In the genomic region with DNA sequence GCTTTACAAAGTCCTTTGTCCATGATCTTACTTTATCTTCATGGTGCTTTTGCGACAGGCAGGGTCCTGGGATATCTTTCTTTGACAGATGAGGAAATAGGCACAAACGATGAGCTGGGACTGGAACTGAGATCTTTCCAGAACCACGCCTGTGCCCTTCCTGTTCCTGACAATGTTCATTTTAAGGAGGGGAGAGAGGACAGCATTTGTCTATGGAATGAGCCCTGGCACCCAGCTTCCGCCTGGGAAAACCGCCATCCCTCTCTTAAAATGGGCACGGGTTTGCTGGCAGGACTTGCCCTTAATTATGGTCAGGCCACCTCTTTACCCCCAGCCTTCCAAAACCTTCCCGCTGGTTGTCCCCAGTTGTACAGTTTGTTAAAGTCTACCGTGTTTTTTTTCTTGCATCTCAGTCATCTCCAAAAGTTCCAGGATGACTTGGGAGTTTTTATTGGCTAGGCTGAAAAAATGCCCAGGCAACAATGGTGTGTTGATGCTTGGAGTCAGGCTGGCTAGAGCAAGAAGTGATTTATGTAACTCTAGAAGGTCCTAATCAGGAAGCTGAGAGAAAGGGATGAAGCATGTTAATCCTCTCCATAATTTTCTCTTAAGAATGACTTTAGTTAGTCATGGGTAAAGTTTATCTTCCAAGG, we compare ENCODE assay signal across 17 cellular contexts.
DNase-seq lines count a peak whose midpoint lies in the region; ATAC-seq and TF ChIP-seq lines count a peak whose summit lies in the region.
"Had no signal": no experiment of that assay in that cellular context is flagged by ENCODE, and none has a peak within 500 bp of the region (broad histone marks: within the 10 kb centered on the region; RNA-seq: fewer than 3 reads in every experiment).

No MANE protein-coding gene starts in this region.

- H2AFZ ChIP-seq in Karpas-422 (ENCODE audit: low read length), result no peak overlapping the region

- CTCF ChIA-PET in activated CD8-positive, alpha-beta T cell treated with anti-CD3 and anti-CD28 coated beads for 36 hours (lab: Charles Lee), result interaction anchor here (1.0 kb wide), 1 partner anchor 21 kb away, joined by 3 read pairs; no protein-coding TSS in a partner anchor
- CTCF ChIA-PET in activated CD8-positive, alpha-beta T cell treated with anti-CD3 and anti-CD28 coated beads, Interleukin-2, amount 10 ng/mL, durations not matched to agents 7 days and 5 days (lab: Charles Lee), result interaction anchor here (0.6 kb wide), 1 partner anchor 24 kb away, joined by 3 read pairs; no protein-coding TSS in a partner anchor

- H3K4me2 ChIP-seq in Karpas-422 (ENCODE audit: low read depth, low read length, poor library complexity, severe bottlenecking), result no peak overlapping the region

- no peak overlapping the region for H3K4me3 Mint-ChIP-seq in activated CD8-positive, alpha-beta T cell treated with anti-CD3 and anti-CD28 coated beads for 36 hours
- H3K4me3 Mint-ChIP-seq in activated CD8-positive, alpha-beta T cell treated with anti-CD3 and anti-CD28 coated beads, Interleukin-2, amount 10 ng/mL, durations not matched to agents 7 days and 5 days, result no peak overlapping the region
- H3K4me3 Mint-ChIP-seq: activated naive CD8-positive, alpha-beta T cell treated with anti-CD3 and anti-CD28 coated beads, Interleukin-2, amount 10 ng/mL, durations not matched to agents 7 days and 5 days; CD8-positive, alpha-beta memory T cell; WTC11 had no signal

- H4K20me1 ChIP-seq in Karpas-422 (ENCODE audit: insufficient read depth, low read depth, low read length), result no peaks in the 10 kb centered on the region

- H3K9me2 ChIP-seq in Karpas-422 (replicated peaks; ENCODE audit: insufficient read depth, low read length), result no peaks in the 10 kb centered on the region

- no peak for ATAC-seq in activated CD8-positive, alpha-beta T cell treated with anti-CD3 and anti-CD28 coated beads for 36 hours
- ATAC-seq in activated CD8-positive, alpha-beta T cell treated with anti-CD3 and anti-CD28 coated beads, Interleukin-2, amount 10 ng/mL, durations not matched to agents 7 days and 5 days, result no peak
- no peak for ATAC-seq in left lung
- ATAC-seq in GM19035 (IDR thresholded peaks at IDR 0.05; ENCODE audit: unreplicated experiment), result no peak
- ATAC-seq: WTC11 had no signal

- intact Hi-C loops in activated CD8-positive, alpha-beta T cell treated with anti-CD3 and anti-CD28 coated beads for 36 hours (cut with micrococcal nuclease), result no loop called here
- intact Hi-C loops in left lung (cut with DNase I), result no loop called here
- intact Hi-C loops in tibial artery (cut with DNase I; ENCODE audit: low total_unique reads), result no loop called here

- no peaks in the 10 kb centered on the region for H3K79me2 ChIP-seq in Karpas-422 (ENCODE audit: low read length)

- no peaks in the 10 kb centered on the region for H3K27me3 ChIP-seq in left lung
- H3K27me3 ChIP-seq in tibial artery, result no peaks in the 10 kb centered on the region
- no peaks in the 10 kb centered on the region for H3K27me3 ChIP-seq in Karpas-422 (ENCODE audit: low read length)
- H3K27me3 ChIP-seq: esophagus muscularis mucosa, heart right ventricle had no signal

- H3K36me3 Mint-ChIP-seq in activated CD8-positive, alpha-beta T cell treated with anti-CD3 and anti-CD28 coated beads for 36 hours (ENCODE audit: low read depth), result no peaks in the 10 kb centered on the region
- no peaks in the 10 kb centered on the region for H3K36me3 Mint-ChIP-seq in activated CD8-positive, alpha-beta T cell treated with anti-CD3 and anti-CD28 coated beads, Interleukin-2, amount 10 ng/mL, durations not matched to agents 7 days and 5 days (ENCODE audit: low read depth)
- H3K36me3 Mint-ChIP-seq: activated naive CD8-positive, alpha-beta T cell treated with anti-CD3 and anti-CD28 coated beads, Interleukin-2, amount 10 ng/mL, durations not matched to agents 7 days and 5 days; WTC11 had no signal

- no peaks in the 10 kb centered on the region for H3K36me3 ChIP-seq in left lung
- no peaks in the 10 kb centered on the region for H3K36me3 ChIP-seq in tibial artery
- H3K36me3 ChIP-seq in Karpas-422 (ENCODE audit: insufficient read depth, low read length), result no peaks in the 10 kb centered on the region; the same call in 1 of the 2 replicates
- H3K36me3 ChIP-seq: heart right ventricle had no signal

- TF ChIP-seq CTCF in activated CD8-positive, alpha-beta T cell treated with anti-CD3 and anti-CD28 coated beads for 36 hours (IDR thresholded peaks at IDR 0.05), result no peak
- TF ChIP-seq CTCF in VCaP (conservative IDR thresholded peaks at IDR 0.05) (no peak), left lung (IDR thresholded peaks at IDR 0.05) (no peak), tibial artery (IDR thresholded peaks at IDR 0.05) (no peak)

- H3K27ac ChIP-seq in VCaP (peak overlapping the region; percentile 55; the same call in 1 of the 2 replicates), left lung (peak overlapping the region; percentile 59 to 67), tibial artery (peak overlapping the region; percentile 50 to 66), Karpas-422 (ENCODE audit: low read length) (no peak overlapping the region)

- H3K9me3 Mint-ChIP-seq in activated CD8-positive, alpha-beta T cell treated with anti-CD3 and anti-CD28 coated beads for 36 hours, result no peaks in the 10 kb centered on the region
- H3K9me3 Mint-ChIP-seq in activated CD8-positive, alpha-beta T cell treated with anti-CD3 and anti-CD28 coated beads, Interleukin-2, amount 10 ng/mL, durations not matched to agents 7 days and 5 days (ENCODE audit: insufficient read depth), result no peaks in the 10 kb centered on the region
- H3K9me3 Mint-ChIP-seq: activated naive CD8-positive, alpha-beta T cell treated with anti-CD3 and anti-CD28 coated beads, Interleukin-2, amount 10 ng/mL, durations not matched to agents 7 days and 5 days had no signal

- H3K4me1 Mint-ChIP-seq in activated CD8-positive, alpha-beta T cell treated with anti-CD3 and anti-CD28 coated beads for 36 hours (ENCODE audit: low read depth), result peaks cover 6% of the 10 kb centered on the region
- H3K4me1 Mint-ChIP-seq in activated CD8-positive, alpha-beta T cell treated with anti-CD3 and anti-CD28 coated beads, Interleukin-2, amount 10 ng/mL, durations not matched to agents 7 days and 5 days (ENCODE audit: low read depth), result peaks cover 5% of the 10 kb centered on the region
- H3K4me1 Mint-ChIP-seq: activated naive CD8-positive, alpha-beta T cell treated with anti-CD3 and anti-CD28 coated beads, Interleukin-2, amount 10 ng/mL, durations not matched to agents 7 days and 5 days; CD8-positive, alpha-beta memory T cell had no signal

- no peak for DNase-seq in activated CD8-positive, alpha-beta T cell treated with anti-CD3 and anti-CD28 coated beads for 36 hours
- no peak for DNase-seq in activated CD8-positive, alpha-beta T cell treated with anti-CD3 and anti-CD28 coated beads, Interleukin-2, amount 10 ng/mL, durations not matched to agents 7 days and 5 days
- DNase-seq in left lung, result no peak
- DNase-seq in tibial artery, result peak in 1 of 2 donors; percentile 75
- DNase-seq in HuH-7.5 (ENCODE audit: low spot score), result no peak
- no peak for DNase-seq in Karpas-422
- DNase-seq: activated naive CD8-positive, alpha-beta T cell treated with anti-CD3 and anti-CD28 coated beads, Interleukin-2, amount 10 ng/mL, durations not matched to agents 7 days and 5 days; CD8-positive, alpha-beta memory T cell; heart right ventricle; NCI-H1048; NCI-H2107; NCI-H524 treated with DMSO at 0.1 percent for 48 hours had no signal

- no peak overlapping the region for H3K9ac ChIP-seq in Karpas-422 (ENCODE audit: low read length)

- POLR2A ChIA-PET in activated CD8-positive, alpha-beta T cell treated with anti-CD3 and anti-CD28 coated beads for 36 hours (lab: Charles Lee), result interaction anchor here (0.7 to 1.1 kb wide), 2 partner anchors 13 to 19 kb away, joined by 3 to 4 read pairs; no protein-coding TSS in a partner anchor
- POLR2A ChIA-PET in activated CD8-positive, alpha-beta T cell treated with anti-CD3 and anti-CD28 coated beads, Interleukin-2, amount 10 ng/mL, durations not matched to agents 7 days and 5 days (lab: Charles Lee), result no interaction called here

- H3K4me3 ChIP-seq in left lung (no peak overlapping the region), tibial artery (no peak overlapping the region), Karpas-422 (ENCODE audit: low read length) (no peak overlapping the region)
- H3K4me3 ChIP-seq: esophagus muscularis mucosa, heart right ventricle, skin epidermis had no signal

- H3K9me3 ChIP-seq in left lung (no peaks in the 10 kb centered on the region), tibial artery (no peaks in the 10 kb centered on the region), Karpas-422 (ENCODE audit: low read length) (no peaks in the 10 kb centered on the region)
- H3K9me3 ChIP-seq: esophagus muscularis mucosa, heart right ventricle had no signal

- H3K4me1 ChIP-seq in left lung (peaks cover 0 to 3% of the 10 kb centered on the region in 2 donors), tibial artery (peaks cover 0 to 56% (median 28%) of the 10 kb centered on the region in 4 donors), Karpas-422 (ENCODE audit: low read length) (no peaks in the 10 kb centered on the region)

- H3K27ac Mint-ChIP-seq in activated CD8-positive, alpha-beta T cell treated with anti-CD3 and anti-CD28 coated beads for 36 hours, result peak overlapping the region; percentile 60
- no peak overlapping the region for H3K27ac Mint-ChIP-seq in activated CD8-positive, alpha-beta T cell treated with anti-CD3 and anti-CD28 coated beads, Interleukin-2, amount 10 ng/mL, durations not matched to agents 7 days and 5 days
- H3K27ac Mint-ChIP-seq: activated naive CD8-positive, alpha-beta T cell treated with anti-CD3 and anti-CD28 coated beads, Interleukin-2, amount 10 ng/mL, durations not matched to agents 7 days and 5 days; CD8-positive, alpha-beta memory T cell; WTC11 had no signal

- H3K27me3 Mint-ChIP-seq in activated CD8-positive, alpha-beta T cell treated with anti-CD3 and anti-CD28 coated beads for 36 hours, result no peaks in the 10 kb centered on the region
- no peaks in the 10 kb centered on the region for H3K27me3 Mint-ChIP-seq in activated CD8-positive, alpha-beta T cell treated with anti-CD3 and anti-CD28 coated beads, Interleukin-2, amount 10 ng/mL, durations not matched to agents 7 days and 5 days (ENCODE audit: low read depth)
- H3K27me3 Mint-ChIP-seq: activated naive CD8-positive, alpha-beta T cell treated with anti-CD3 and anti-CD28 coated beads, Interleukin-2, amount 10 ng/mL, durations not matched to agents 7 days and 5 days; CD8-positive, alpha-beta memory T cell had no signal
